In genomic region chr13:79711631-79712030, GRCh38 we compare ENCODE assay signal across 25 cellular contexts.
"Had no signal": no experiment of that assay in that cellular context is flagged by ENCODE, and none has a peak within 500 bp of the region (broad histone marks: within the 10 kb centered on the region; RNA-seq: fewer than 3 reads in every experiment).

No MANE protein-coding gene starts in this region.

- H3K4me3 Mint-ChIP-seq: activated naive CD8-positive, alpha-beta T cell treated with anti-CD3 and anti-CD28 coated beads for 36 hours; naive B cell; stimulated activated naive B cell treated with anti-CD40 and anti-IgM and Interleukin-4, amounts not matched to agents 10 μg/mL and 1 μg/mL and 100 μg/mL, for 72 hours; T-helper 17 cell had no signal

- DNase-seq: activated CD4-positive, alpha-beta T cell treated with anti-CD3 and anti-CD28 coated beads for 4 hours; activated CD4-positive, alpha-beta T cell treated with anti-CD3 and anti-CD28 coated beads, Interleukin-2, amount 50 U/mL, for 48 hours; activated CD4-positive, CD25-positive, alpha-beta regulatory T cell; activated naive CD4-positive, alpha-beta T cell treated with Interleukin-2 at 50 U/mL for 16 hours; activated naive CD8-positive, alpha-beta T cell treated with anti-CD3 and anti-CD28 coated beads for 36 hours; activated T-cell treated with anti-CD3 and anti-CD28 coated beads, Interleukin-2, amount 50 U/mL, for 48 hours; amygdala; cerebellar nuclear complex; foreskin keratinocyte; hippocampal formation; left ventricle myocardium inferior; mesendoderm; mucosa of descending colon; naive B cell; nucleus accumbens; sigmoid colon; stimulated activated CD4-positive, alpha-beta T cell treated with anti-CD3 and anti-CD28 coated beads, Interleukin-2, amount 100 ng/mL, for 48 hours; stimulated activated CD8-positive, alpha-beta memory T cell treated with anti-CD3 and anti-CD28 coated beads, Interleukin-4, amount 100 ng/mL, for 48 hours; stimulated activated naive B cell treated with anti-CD40 and anti-IgM and Interleukin-4, amounts not matched to agents 10 μg/mL and 1 μg/mL and 100 μg/mL, for 72 hours; T-helper 17 cell; testis; upper lobe of left lung had no signal

- H3K27me3 Mint-ChIP-seq: T-helper 17 cell had no signal

- H3K9me3 ChIP-seq: esophagus muscularis mucosa, left ventricle myocardium inferior, mucosa of descending colon, sigmoid colon, testis, upper lobe of left lung had no signal

- H3K27ac ChIP-seq: coronary artery, esophagus muscularis mucosa, foreskin keratinocyte, left ventricle myocardium inferior, parathyroid adenoma, sigmoid colon, testis, upper lobe of left lung had no signal

- H3K9me3 Mint-ChIP-seq: activated naive CD8-positive, alpha-beta T cell treated with anti-CD3 and anti-CD28 coated beads for 36 hours; stimulated activated naive B cell treated with anti-CD40 and anti-IgM and Interleukin-4, amounts not matched to agents 10 μg/mL and 1 μg/mL and 100 μg/mL, for 72 hours had no signal

- H3K36me3 ChIP-seq: esophagus muscularis mucosa, left ventricle myocardium inferior, sigmoid colon, upper lobe of left lung had no signal

- H3K36me3 Mint-ChIP-seq: activated naive CD8-positive, alpha-beta T cell treated with anti-CD3 and anti-CD28 coated beads for 36 hours; naive B cell; stimulated activated naive B cell treated with anti-CD40 and anti-IgM and Interleukin-4, amounts not matched to agents 10 μg/mL and 1 μg/mL and 100 μg/mL, for 72 hours had no signal

- H3K27ac Mint-ChIP-seq: activated naive CD8-positive, alpha-beta T cell treated with anti-CD3 and anti-CD28 coated beads for 36 hours; naive B cell; stimulated activated naive B cell treated with anti-CD40 and anti-IgM and Interleukin-4, amounts not matched to agents 10 μg/mL and 1 μg/mL and 100 μg/mL, for 72 hours; T-helper 17 cell had no signal

- H3K4me3 ChIP-seq: coronary artery, esophagus muscularis mucosa, left ventricle myocardium inferior, mucosa of descending colon, sigmoid colon, testis, upper lobe of left lung had no signal

- H3K4me1 ChIP-seq: left ventricle myocardium inferior, parathyroid adenoma, sigmoid colon, testis had no signal

- H3K27me3 ChIP-seq: esophagus muscularis mucosa, foreskin keratinocyte, sigmoid colon, testis, upper lobe of left lung had no signal

- ATAC-seq: foreskin keratinocyte; mucosa of descending colon; stimulated activated naive B cell treated with anti-CD40 and anti-IgM and Interleukin-4, amounts not matched to agents 10 μg/mL and 1 μg/mL and 100 μg/mL, for 72 hours; T-helper 17 cell had no signal

- H3K4me1 Mint-ChIP-seq: activated naive CD8-positive, alpha-beta T cell treated with anti-CD3 and anti-CD28 coated beads for 36 hours; naive B cell; stimulated activated naive B cell treated with anti-CD40 and anti-IgM and Interleukin-4, amounts not matched to agents 10 μg/mL and 1 μg/mL and 100 μg/mL, for 72 hours; T-helper 17 cell had no signal
